ENCODE assay signal across 19 cellular contexts in the genomic region with DNA sequence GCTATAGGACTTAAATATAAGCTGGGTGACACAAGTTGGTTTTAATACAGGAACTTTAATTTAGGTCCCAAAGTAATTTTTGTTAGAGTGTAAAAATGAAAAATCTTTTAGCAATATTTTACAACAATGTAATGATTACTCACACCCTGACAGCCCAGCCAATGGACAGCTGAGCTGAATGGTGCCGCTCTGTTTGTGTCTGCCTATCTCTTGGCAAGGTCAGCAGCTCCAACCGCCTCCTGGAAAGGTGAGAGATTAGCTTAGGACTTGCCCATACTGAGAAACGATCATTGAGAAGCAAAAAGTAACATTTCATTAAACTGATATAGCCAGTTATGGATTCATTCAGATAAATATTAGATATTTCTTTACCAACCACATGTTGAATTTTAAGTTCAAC.
"Had no signal": no experiment of that assay in that cellular context is flagged by ENCODE, and none has a peak within 500 bp of the region (broad histone marks: within the 10 kb centered on the region; RNA-seq: fewer than 3 reads in every experiment).

No MANE protein-coding gene starts in this region.

- ATAC-seq: SK-N-SH treated with all-trans-retinoic acid at 6 μM for 48 hours had no signal

- DNase-seq: KBM-7, MV-4-11, NCI-H1048, NCI-H1105, NCI-H1417, NCI-H1436 treated with DMSO at 0.1 percent for 48 hours, NCI-H187 treated with DMSO at 0.1 percent for 48 hours, NCI-H2171 treated with DMSO at 0.1 percent for 48 hours, NCI-H345, NCI-H446 treated with DMSO at 0.1 percent for 48 hours, NCI-H510A treated with DMSO at 0.1 percent for 48 hours, NCI-H526, RPMI8226, SHP77 treated with DMSO at 0.1 percent for 48 hours, SJCRH30 had no signal

- H3K4me1 ChIP-seq: SJCRH30 had no signal

- H3K27ac ChIP-seq: HL-60, SJCRH30 had no signal

- H3K4me3 ChIP-seq: SJCRH30 had no signal

- H3K9me3 ChIP-seq: SJCRH30 had no signal

- H3K36me3 ChIP-seq: SJCRH30 had no signal

- FAIRE-seq: HTR-8/SVneo, RCC 7860 had no signal

- H3K27me3 ChIP-seq: SJCRH30 had no signal
